Comparison of ENCODE assay signal across 1 cellular context in genomic region chr5:58182287-58182841, GRCh38.
TF ChIP-seq lines count a peak whose summit lies in the region.

No MANE protein-coding gene starts in this region.

TF ChIP-seq in endothelial cell of umbilical vein, 7 proteins besides CTCF, POLR2A, EP300 and RAD21:
- TF ChIP-seq MAX (IDR thresholded peaks at IDR 0.05; ENCODE audit: insufficient read depth, insufficient read length): no peak
- TF ChIP-seq EZH2 (IDR thresholded peaks at IDR 0.05; ENCODE audit: borderline replicate concordance, low read depth, low read length, severe bottlenecking): no peak
- TF ChIP-seq POLR2AphosphoS5 (IDR thresholded peaks at IDR 0.05; ENCODE audit: insufficient read depth, low read depth, low read length): no peak
- TF ChIP-seq FOS (IDR thresholded peaks at IDR 0.05; ENCODE audit: borderline replicate concordance, insufficient read depth, low read length): no peak
- TF ChIP-seq GATA2 (IDR thresholded peaks at IDR 0.05; ENCODE audit: insufficient read depth, insufficient read length, low read depth, low read length): no peak
- no peak for TF ChIP-seq JUN (IDR thresholded peaks at IDR 0.05; ENCODE audit: borderline replicate concordance, insufficient read depth, insufficient read length, low read depth)
- TF ChIP-seq MYC (IDR thresholded peaks at IDR 0.05; ENCODE audit: low read depth, low read length): no peak
